In the genomic region with DNA sequence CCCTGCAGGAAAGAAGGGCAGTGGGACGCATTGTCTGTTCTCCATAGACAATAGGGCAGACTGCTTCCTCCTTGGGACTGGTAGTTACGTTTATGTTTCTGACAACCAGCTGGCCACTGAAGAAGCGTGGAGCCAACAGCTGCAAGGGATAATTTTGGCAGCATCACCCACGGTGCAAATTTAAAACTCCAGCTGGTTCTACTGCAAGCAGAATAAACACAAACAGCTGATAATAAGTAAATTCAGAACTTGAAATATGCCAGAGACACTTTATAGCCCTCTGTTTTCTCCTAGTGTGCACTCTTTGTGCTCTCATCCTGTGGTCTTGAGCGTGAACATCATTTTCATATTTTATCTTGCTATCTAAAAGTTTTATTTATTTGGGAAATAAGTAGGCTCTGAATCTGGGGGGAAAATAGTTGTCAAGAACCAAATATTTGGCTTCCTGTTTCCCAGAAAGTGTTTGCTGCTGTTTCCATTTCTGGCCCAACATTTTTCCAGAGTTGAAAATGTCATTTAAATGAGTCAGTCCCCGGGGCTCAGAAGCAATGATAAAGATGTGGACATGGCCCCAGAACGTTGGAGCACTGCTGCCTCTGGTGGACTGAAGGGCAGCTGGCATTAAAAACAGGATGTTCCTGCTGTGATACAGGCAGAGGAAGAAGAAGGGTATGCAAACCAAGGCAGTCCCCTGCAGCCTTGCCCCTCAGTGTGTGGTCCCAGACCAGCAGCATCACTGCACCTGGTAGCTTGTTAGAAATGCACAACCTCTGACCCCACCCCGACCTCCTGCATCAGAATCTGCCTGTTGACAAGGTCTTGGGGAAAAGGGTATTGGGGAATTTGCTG, we compare ENCODE assay signal across 10 cellular contexts. TPM values are rescaled to one million over a fixed set of nuclear protein-coding genes. Genes with fewer than 3 reads are reported as not detected.
A peak's percentile ranks its signal among the peaks of the same experiment; 100 is the strongest.
DNase-seq lines count a peak whose midpoint lies in the region; ATAC-seq, FAIRE-seq and TF ChIP-seq lines count a peak whose summit lies in the region.
"Had no signal": no experiment of that assay in that cellular context is flagged by ENCODE, and none has a peak within 500 bp of the region (broad histone marks: within the 10 kb centered on the region; RNA-seq: fewer than 3 reads in every experiment).

No MANE protein-coding gene starts in this region.

- H3K4me1 ChIP-seq in astrocyte (ENCODE audit: insufficient read depth, low read length) (peaks cover 13% of the 10 kb centered on the region), uterus (peaks cover 0 to 9% of the 10 kb centered on the region in 2 donors), prostate gland (replicated peaks) (no peaks in the 10 kb centered on the region)

- H3K36me3 ChIP-seq in astrocyte (ENCODE audit: insufficient read depth, low read length) = no peaks in the 10 kb centered on the region
- H3K36me3 ChIP-seq in uterus = no peaks in the 10 kb centered on the region
- no peaks in the 10 kb centered on the region for H3K36me3 ChIP-seq in prostate gland

- H3K4me3 Mint-ChIP-seq in astrocyte (ENCODE audit: unreplicated experiment) = no peak overlapping the region
- H3K4me3 Mint-ChIP-seq: stimulated activated naive B cell treated with anti-CD40 and anti-IgM and Interleukin-4, amounts not matched to agents 10 μg/mL and 1 μg/mL and 100 μg/mL, for 72 hours had no signal

- H3K4me2 ChIP-seq in astrocyte (ENCODE audit: low read length) = peak overlapping the region; percentile 42

- H3K27ac ChIP-seq in astrocyte (ENCODE audit: low read depth, low read length) (peak overlapping the region; percentile 16), uterus (peak overlapping the region; percentile 57 to 69), prostate gland (no peak overlapping the region)

- FAIRE-seq in astrocyte (lab: Jason Lieb, UNC) = peak; percentile 69
- FAIRE-seq in D721Med (lab: Jason Lieb, UNC) = no peak
- FAIRE-seq: GM18507 had no signal

- H3K27me3 ChIP-seq in astrocyte (ENCODE audit: insufficient read depth, low read length) (no peaks in the 10 kb centered on the region), uterus (no peaks in the 10 kb centered on the region), prostate gland (replicated peaks; ENCODE audit: insufficient read depth) (no peaks in the 10 kb centered on the region)

- no peaks in the 10 kb centered on the region for H3K36me3 Mint-ChIP-seq in astrocyte (ENCODE audit: low read depth, unreplicated experiment)
- H3K36me3 Mint-ChIP-seq: stimulated activated naive B cell treated with anti-CD40 and anti-IgM and Interleukin-4, amounts not matched to agents 10 μg/mL and 1 μg/mL and 100 μg/mL, for 72 hours had no signal

- H3K27me3 Mint-ChIP-seq in astrocyte (ENCODE audit: low read depth, unreplicated experiment) = peaks cover 2% of the 10 kb centered on the region
- H3K27me3 Mint-ChIP-seq: stimulated activated naive B cell treated with anti-CD40 and anti-IgM and Interleukin-4, amounts not matched to agents 10 μg/mL and 1 μg/mL and 100 μg/mL, for 72 hours had no signal

- peak; percentile 55 for TF ChIP-seq CTCF in astrocyte (IDR thresholded peaks at IDR 0.05; ENCODE audit: insufficient read depth, low read depth, low read length)
- peak in 3 of 4 experiments; percentile 23 to 42 (median 39) for TF ChIP-seq CTCF in uterus (IDR thresholded peaks at IDR 0.05)
- TF ChIP-seq CTCF in D721Med (IDR thresholded peaks at IDR 0.05; ENCODE audit: insufficient read depth, missing control alignments) = no peak
- peak in 1 of 4 experiments; percentile 14 for TF ChIP-seq CTCF in prostate gland (IDR thresholded peaks at IDR 0.05)

- ATAC-seq in HG03521 (IDR thresholded peaks at IDR 0.05; ENCODE audit: unreplicated experiment) = no peak

- H3K9ac ChIP-seq in astrocyte (ENCODE audit: low read length) = no peak overlapping the region

- no peaks in the 10 kb centered on the region for H3K9me3 ChIP-seq in astrocyte (ENCODE audit: insufficient read depth, low read depth, low read length)
- H3K9me3 ChIP-seq in uterus = no peaks in the 10 kb centered on the region
- H3K9me3 ChIP-seq in prostate gland = no peaks in the 10 kb centered on the region

- peaks cover 15% of the 10 kb centered on the region for H3K4me1 Mint-ChIP-seq in astrocyte (ENCODE audit: low read depth, unreplicated experiment)
- H3K4me1 Mint-ChIP-seq: stimulated activated naive B cell treated with anti-CD40 and anti-IgM and Interleukin-4, amounts not matched to agents 10 μg/mL and 1 μg/mL and 100 μg/mL, for 72 hours had no signal

- H3K9me3 Mint-ChIP-seq in astrocyte (ENCODE audit: unreplicated experiment) = no peaks in the 10 kb centered on the region
- H3K9me3 Mint-ChIP-seq: stimulated activated naive B cell treated with anti-CD40 and anti-IgM and Interleukin-4, amounts not matched to agents 10 μg/mL and 1 μg/mL and 100 μg/mL, for 72 hours had no signal

- H3K79me2 ChIP-seq in astrocyte (ENCODE audit: insufficient read depth, low read length) = no peaks in the 10 kb centered on the region

- H2AFZ ChIP-seq in astrocyte (ENCODE audit: low read depth, low read length) = no peak overlapping the region

- peak; percentile 86 for DNase-seq in AG08395 (ENCODE audit: low spot score)
- DNase-seq in M059J (ENCODE audit: low read depth) = peak; percentile 93
- DNase-seq in astrocyte (ENCODE audit: low read depth) = peak; percentile 51
- DNase-seq in kidney tubule cell (ENCODE audit: low spot score) = peak; percentile 70
- peak; percentile 36 to 40 for DNase-seq in uterus
- no peak for DNase-seq in D721Med (ENCODE audit: insufficient read length, low spot score)
- no peak for DNase-seq in prostate gland (ENCODE audit: low spot score)
- DNase-seq: stimulated activated naive B cell treated with anti-CD40 and anti-IgM and Interleukin-4, amounts not matched to agents 10 μg/mL and 1 μg/mL and 100 μg/mL, for 72 hours had no signal

- TF ChIP-seq POLR2A in uterus (IDR thresholded peaks at IDR 0.05) (no peak), prostate gland (IDR thresholded peaks at IDR 0.05) (no peak)

- no peak overlapping the region for H3K27ac Mint-ChIP-seq in astrocyte (ENCODE audit: unreplicated experiment)

- no peak overlapping the region for H3K4me3 ChIP-seq in astrocyte (ENCODE audit: insufficient read depth, low read depth, low read length)
- H3K4me3 ChIP-seq in uterus = no peak overlapping the region
- H3K4me3 ChIP-seq in prostate gland = no peak overlapping the region

- 35% methylated on average over 8 of the region's 8 CpGs for WGBS in prostate gland

- intact Hi-C loops in uterus (cut with DNase I; ENCODE audit: low total_unique reads) (no loop called here), prostate gland (cut with DNase I) (no loop called here)

- no peaks in the 10 kb centered on the region for H4K20me1 ChIP-seq in astrocyte (ENCODE audit: insufficient read depth, low read length)

RNA-seq across cellular contexts. Expression of a gene that starts 12.5 kb away (rescaled TPM):
- 31.5 and 45.2 TPM in 2 replicates for total RNA-seq in M059J (2014; rRNA removed; shearing (Covaris generic))
- total RNA-seq in astrocyte (14.2 and 22.7 TPM in 2 replicates), uterus (10 to 100 TPM in 3 of 4 donors, 1 to 10 TPM in 1; 8.6 to 42.6 (median 28.4) TPM), prostate gland (10 to 100 TPM in 1 of 2 donors, 1 to 10 TPM in 1; 6.6 to 88.4 TPM)

RNA-seq across cellular contexts. Expression of a gene that starts 24.2 kb away (rescaled TPM):
- 0.96 and 1.5 TPM in 2 replicates for total RNA-seq in M059J (2014; rRNA removed; shearing (Covaris generic))
- total RNA-seq in astrocyte (0.02 TPM in 1 of 2 replicates, not detected in the other), uterus (100 to 1,000 TPM in 1 of 4 donors, 10 to 100 TPM in 3; 49.1 to 100 (median 76.4) TPM), prostate gland (10 to 100 TPM; 13.9 to 31.1 TPM)

RNA-seq across cellular contexts. Expression of a gene that starts 26.8 kb away (rescaled TPM):
- not detected in 2 replicates for total RNA-seq in M059J (2014; rRNA removed; shearing (Covaris generic))
- total RNA-seq in astrocyte (not detected in 2 replicates), uterus (not detected), prostate gland (not detected)

Comparison
In these comparisons a context has a peak if more than half of its experiments do, and no peak if none do; other contexts are left out.
1. DNase-seq: peak in AG08395 (single experiment), M059J (single experiment), astrocyte (single experiment), kidney tubule cell (single experiment) and uterus (2 of 2); none in D721Med (single experiment) and prostate gland (single experiment).
2. H3K27ac ChIP-seq: peak in astrocyte (single experiment) and uterus (2 of 2); none in prostate gland (0 of 2).